In genomic region chr10:59757966-59758365, GRCh38 we compare ENCODE assay signal across 26 cellular contexts. TPM values are rescaled to one million over a fixed set of nuclear protein-coding genes. Genes with fewer than 3 reads are reported as not detected.
A peak's percentile ranks its signal among the peaks of the same experiment; 100 is the strongest.
DNase-seq lines count a peak whose midpoint lies in the region; FAIRE-seq and TF ChIP-seq lines count a peak whose summit lies in the region.
"Had no signal": no experiment of that assay in that cellular context is flagged by ENCODE, and none has a peak within 500 bp of the region (broad histone marks: within the 10 kb centered on the region; RNA-seq: fewer than 3 reads in every experiment).

No MANE protein-coding gene starts in this region.

- H3K4me1 ChIP-seq in osteoblast (ENCODE audit: insufficient read depth, low read length), result no peaks in the 10 kb centered on the region
- no peaks in the 10 kb centered on the region for H3K4me1 ChIP-seq in uterus

- H3K27ac ChIP-seq in osteoblast (ENCODE audit: low read depth, low read length) (peak overlapping the region; percentile 42), uterus (no peak overlapping the region)
- H3K27ac ChIP-seq: gastrocnemius medialis, RWPE1, thyroid gland had no signal

- H3K9me3 ChIP-seq in osteoblast (ENCODE audit: low read depth, low read length), result no peaks in the 10 kb centered on the region
- H3K9me3 ChIP-seq in uterus, result no peaks in the 10 kb centered on the region
- H3K9me3 ChIP-seq: gastrocnemius medialis, thyroid gland had no signal

- FAIRE-seq in bronchial epithelial cell (lab: Jason Lieb, UNC), result no peak
- FAIRE-seq: GM19239, kidney had no signal

- no peaks in the 10 kb centered on the region for H3K27me3 ChIP-seq in bronchial epithelial cell (ENCODE audit: control insufficient read depth, insufficient read depth, low read length)
- H3K27me3 ChIP-seq in osteoblast (ENCODE audit: insufficient read depth, low read length), result no peaks in the 10 kb centered on the region
- no peaks in the 10 kb centered on the region for H3K27me3 ChIP-seq in uterus
- H3K27me3 ChIP-seq: gastrocnemius medialis, thyroid gland had no signal

- no peak for TF ChIP-seq POLR2A in uterus (IDR thresholded peaks at IDR 0.05)

- TF ChIP-seq CTCF in bronchial epithelial cell (IDR thresholded peaks at IDR 0.05; ENCODE audit: insufficient read depth, low read length, severe bottlenecking) (no peak), osteoblast (IDR thresholded peaks at IDR 0.05; ENCODE audit: extremely low read depth, low read depth, low read length) (no peak), uterus (IDR thresholded peaks at IDR 0.05) (no peak)

- no peak overlapping the region for H3K4me3 ChIP-seq in bronchial epithelial cell (ENCODE audit: low read depth, low read length)
- H3K4me3 ChIP-seq in osteoblast (ENCODE audit: insufficient read depth, low read length), result no peak overlapping the region
- no peak overlapping the region for H3K4me3 ChIP-seq in uterus
- H3K4me3 ChIP-seq: gastrocnemius medialis, lung, thyroid gland had no signal

- H3K36me3 ChIP-seq in bronchial epithelial cell (ENCODE audit: control insufficient read depth, insufficient read depth, low read length) (no peaks in the 10 kb centered on the region), osteoblast (ENCODE audit: insufficient read depth, low read length) (no peaks in the 10 kb centered on the region), uterus (no peaks in the 10 kb centered on the region)
- H3K36me3 ChIP-seq: gastrocnemius medialis, thyroid gland had no signal

- H3K79me2 ChIP-seq in osteoblast (ENCODE audit: insufficient read depth, low read length), result no peaks in the 10 kb centered on the region

- peak; percentile 63 for DNase-seq in ELR (ENCODE audit: low read depth)
- DNase-seq in OCI-M1 (lab: John Stamatoyannopoulos, UW), result peak; percentile 16
- peak; percentile 21 for DNase-seq in bronchial epithelial cell (ENCODE audit: low read depth)
- no peak for DNase-seq in osteoblast (ENCODE audit: insufficient read length, low spot score, missing footprints)
- DNase-seq in KG1 (lab: John Stamatoyannopoulos, UW), result no peak
- DNase-seq in mesenteric fat pad (ENCODE audit: low spot score), result no peak
- no peak for DNase-seq in NCI-H510A (lab: John Stamatoyannopoulos, UW)
- DNase-seq in uterus, result no peak
- DNase-seq: activated CD4-positive, alpha-beta T cell treated with anti-CD3 and anti-CD28 coated beads, Interleukin-2, amount 50 U/mL, for 48 hours; activated CD4-positive, CD25-positive, alpha-beta regulatory T cell; activated effector memory CD4-positive, alpha-beta T cell treated with Interleukin-2 at 50 U/mL for 16 hours; activated naive CD8-positive, alpha-beta T cell treated with anti-CD3 and anti-CD28 coated beads, Interleukin-2, amount 50 U/mL, for 24 hours; AML-193; central memory CD4-positive, alpha-beta T cell; DMS79 treated with DMSO at 0.1 percent for 48 hours; erythroblast; gastrocnemius medialis; kidney; NCI-H1417 treated with DMSO at 0.1 percent for 48 hours; NCI-H69; stimulated activated CD4-positive, alpha-beta T cell treated with anti-CD3 and anti-CD28 coated beads, Interleukin-4, amount 100 ng/mL, for 24 hours; thyroid gland had no signal

- intact Hi-C loops in uterus (cut with DNase I; ENCODE audit: low total_unique reads), result no loop called here

- no peak overlapping the region for H2AFZ ChIP-seq in osteoblast (ENCODE audit: low read length)

- H3K4me2 ChIP-seq in osteoblast (ENCODE audit: insufficient read depth, low read length), result peak overlapping the region; percentile 2

- H4K20me1 ChIP-seq in osteoblast (ENCODE audit: insufficient read depth, low read length), result no peaks in the 10 kb centered on the region

RNA-seq across cellular contexts. Expression of gene MRLN, which starts 4.7 kb away (rescaled TPM):
- total RNA-seq in bronchial epithelial cell (not detected in 2 replicates), osteoblast (not detected in 2 replicates), mesenteric fat pad (not detected), uterus (under 1 TPM in 1 of 4 donors, not detected in 3; 0.35 TPM)
- total RNA-seq: kidney, renal cortical epithelial cell, thyroid gland had no signal

RNA-seq across cellular contexts. Expression of gene SLC16A9, which starts 48.3 kb away (rescaled TPM):
- total RNA-seq in bronchial epithelial cell (2.9 and 7.8 TPM in 2 replicates), osteoblast (0.72 and 1.2 TPM in 2 replicates), mesenteric fat pad (0.06 TPM), uterus (10 to 100 TPM; 10.5 to 63.0 (median 15.9) TPM)

Comparison
In these comparisons a context has a peak if more than half of its experiments do, and no peak if none do; other contexts are left out.
1. DNase-seq: peak in ELR (single experiment), OCI-M1 (single experiment) and bronchial epithelial cell (single experiment); none in osteoblast (single experiment), KG1 (single experiment), mesenteric fat pad (single experiment), NCI-H510A (single experiment) and uterus (0 of 2).